15 cellular contexts compared by ENCODE assay signal in the genomic region with DNA sequence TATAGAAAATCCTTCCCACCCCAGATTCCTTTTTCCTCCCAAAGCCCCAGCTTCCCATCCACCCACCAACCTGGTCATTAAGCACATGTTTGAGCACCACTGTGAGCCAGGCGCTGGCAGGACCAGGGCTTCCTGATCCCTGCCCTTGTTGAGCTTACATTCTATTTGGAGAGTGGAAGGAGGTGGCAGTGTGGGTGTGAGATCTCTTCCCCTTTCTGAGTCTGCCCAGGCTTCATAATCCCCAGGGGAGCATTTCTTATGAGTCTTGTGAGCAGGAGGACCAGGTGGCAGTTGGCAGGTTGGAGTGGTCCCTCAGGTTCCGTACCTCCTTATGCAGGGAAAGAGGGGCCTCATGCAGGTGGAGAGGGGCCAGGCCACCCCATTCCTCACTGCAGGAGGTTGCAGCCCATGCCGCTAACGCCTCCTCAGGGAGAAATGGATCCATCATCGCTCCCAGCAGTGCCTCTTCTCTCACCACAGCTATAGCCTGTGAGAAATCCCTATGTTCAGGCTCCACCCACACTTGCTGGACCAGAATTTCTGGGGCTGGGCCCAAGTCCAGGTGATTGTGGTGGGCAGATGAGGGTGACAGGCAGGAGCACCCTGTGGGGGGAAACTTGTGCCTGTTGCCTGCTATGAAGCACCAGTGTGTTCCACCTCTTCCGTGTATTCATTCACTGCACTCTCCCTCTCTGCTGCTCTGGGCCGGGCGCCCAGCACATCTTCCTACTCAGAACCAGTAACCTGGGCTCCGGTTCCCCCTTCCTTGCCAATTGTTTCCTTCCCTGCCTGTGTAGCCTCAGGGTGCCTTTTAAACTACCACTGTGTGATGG. TPM values are rescaled to one million over a fixed set of nuclear protein-coding genes. Genes with fewer than 3 reads are reported as not detected.
DNase-seq lines count a peak whose midpoint lies in the region; ATAC-seq and TF ChIP-seq lines count a peak whose summit lies in the region.
"Had no signal": no experiment of that assay in that cellular context is flagged by ENCODE, and none has a peak within 500 bp of the region (broad histone marks: within the 10 kb centered on the region; RNA-seq: fewer than 3 reads in every experiment).

No MANE protein-coding gene starts in this region.

- H3K27me3 Mint-ChIP-seq in brain (no peaks in the 10 kb centered on the region), osteocyte (ENCODE audit: unreplicated experiment) (no peaks in the 10 kb centered on the region)

- H3K4me3 ChIP-seq in mucosa of descending colon: no peak overlapping the region
- H3K4me3 ChIP-seq: adrenal gland had no signal

- H3K9me3 Mint-ChIP-seq in brain (no peaks in the 10 kb centered on the region), osteocyte (ENCODE audit: unreplicated experiment) (no peaks in the 10 kb centered on the region)
- H3K9me3 Mint-ChIP-seq: nephron had no signal

- H3K36me3 ChIP-seq in mucosa of descending colon (ENCODE audit: low read depth): no peaks in the 10 kb centered on the region

- no peaks in the 10 kb centered on the region for H3K9me3 ChIP-seq in mucosa of descending colon
- H3K9me3 ChIP-seq: adrenal gland had no signal

- intact Hi-C loops in mucosa of descending colon (cut with DNase I, micrococcal nuclease): no loop called here

- DNase-seq in DMS79 treated with DMSO at 0.1 percent for 48 hours (lab: John Stamatoyannopoulos, UW): peak; percentile 3
- DNase-seq in DMS79 (lab: John Stamatoyannopoulos, UW): no peak
- DNase-seq in NAMALWA (ENCODE audit: low spot score): peak; percentile 57
- no peak for DNase-seq in osteocyte (ENCODE audit: extremely low spot score, unreplicated experiment)
- no peak for DNase-seq in mucosa of descending colon
- no peak for DNase-seq in HT-29 (ENCODE audit: low spot score)
- DNase-seq: activated CD8-positive, alpha-beta memory T cell treated with anti-CD3 and anti-CD28 coated beads for 24 hours; adrenal gland; foreskin melanocyte; islet precursor cell; NCI-H187; OCI-M1 had no signal

- ATAC-seq in mucosa of descending colon (no peak), HG03175 (IDR thresholded peaks at IDR 0.05; ENCODE audit: unreplicated experiment) (no peak)

- H3K4me1 Mint-ChIP-seq in brain (peaks cover 31% of the 10 kb centered on the region), osteocyte (ENCODE audit: unreplicated experiment) (peaks cover 18% of the 10 kb centered on the region)

- TF ChIP-seq CTCF in brain (conservative IDR thresholded peaks at IDR 0.05): no peak
- TF ChIP-seq CTCF in osteocyte (IDR thresholded peaks at IDR 0.05): no peak
- TF ChIP-seq CTCF in mucosa of descending colon (IDR thresholded peaks at IDR 0.05): no peak

- H3K27ac Mint-ChIP-seq in brain (peak overlapping the region in 4 of 5 experiments; percentile 20 to 74 (median 70)), osteocyte (ENCODE audit: unreplicated experiment) (peak overlapping the region; percentile 54)
- H3K27ac Mint-ChIP-seq: nephron had no signal

- peaks cover 7% of the 10 kb centered on the region for H3K4me1 ChIP-seq in mucosa of descending colon (ENCODE audit: low read depth)

- H3K36me3 Mint-ChIP-seq in brain (peaks cover 49% of the 10 kb centered on the region), osteocyte (ENCODE audit: unreplicated experiment) (peaks cover 27% of the 10 kb centered on the region)

- H3K4me3 Mint-ChIP-seq in brain (no peak overlapping the region), osteocyte (ENCODE audit: unreplicated experiment) (no peak overlapping the region)
- H3K4me3 Mint-ChIP-seq: nephron had no signal

RNA-seq across cellular contexts. Expression of a gene that starts 23.5 kb away (rescaled TPM):
- polyA plus RNA-seq in brain (ENCODE audit: insufficient read depth, low read depth, low replicate concordance): 89.0 TPM
- 57.1 and 57.9 TPM in 2 replicates for total RNA-seq in osteocyte
- 10 to 100 TPM; 52.6 to 60.9 (median 60.7) TPM for total RNA-seq in mucosa of descending colon
- total RNA-seq in HT-29 (2014; rRNA removed; shearing (Covaris generic)): 41.0 and 43.1 TPM in 2 replicates

RNA-seq across cellular contexts. Expression of a gene that starts 38.8 kb away (rescaled TPM):
- 16.1 TPM for polyA plus RNA-seq in brain (ENCODE audit: insufficient read depth, low read depth, low replicate concordance)
- total RNA-seq in osteocyte: 15.7 and 15.9 TPM in 2 replicates
- total RNA-seq in mucosa of descending colon: 10 to 100 TPM; 12.5 to 26.5 (median 21.7) TPM
- total RNA-seq in HT-29 (2014; rRNA removed; shearing (Covaris generic)): 160 and 195 TPM in 2 replicates

RNA-seq across cellular contexts. Expression of a gene that starts 39.8 kb away (rescaled TPM):
- not detected for polyA plus RNA-seq in brain (ENCODE audit: insufficient read depth, low read depth, low replicate concordance)
- total RNA-seq in osteocyte (0.68 TPM in 1 of 2 replicates, not detected in the other), mucosa of descending colon (under 1 TPM in 2 of 3 donors, not detected in 1; 0.13 to 0.22 TPM)
- total RNA-seq in HT-29 (2014; rRNA removed; shearing (Covaris generic)): 0.03 TPM in 1 of 2 replicates, not detected in the other

RNA-seq across cellular contexts. Expression of a gene that starts 41.5 kb away (rescaled TPM):
- polyA plus RNA-seq in brain (ENCODE audit: insufficient read depth, low read depth, low replicate concordance): 0.24 TPM
- 0.59 and 0.78 TPM in 2 replicates for total RNA-seq in osteocyte
- under 1 TPM; 0.22 to 0.89 (median 0.26) TPM for total RNA-seq in mucosa of descending colon
- total RNA-seq in HT-29 (2014; rRNA removed; shearing (Covaris generic)): 0.33 TPM in 1 of 2 replicates, not detected in the other

RNA-seq across cellular contexts. Expression of a gene that starts 51.1 kb away (rescaled TPM):
- polyA plus RNA-seq in brain (ENCODE audit: insufficient read depth, low read depth, low replicate concordance): 19.1 TPM
- total RNA-seq in osteocyte: 20.7 and 23.2 TPM in 2 replicates
- total RNA-seq in mucosa of descending colon: 10 to 100 TPM; 25.8 to 48.8 (median 28.0) TPM
- 134 and 139 TPM in 2 replicates for total RNA-seq in HT-29 (2014; rRNA removed; shearing (Covaris generic))

Comparison
In these comparisons a context has a peak if more than half of its experiments do, and no peak if none do; other contexts are left out.
1. DNase-seq: peak in DMS79 treated with DMSO at 0.1 percent for 48 hours (single experiment) and NAMALWA (single experiment); none in DMS79 (single experiment), osteocyte (single experiment), mucosa of descending colon (0 of 3) and HT-29 (single experiment).